ENCODE assay signal across 8 cellular contexts in the genomic region with DNA sequence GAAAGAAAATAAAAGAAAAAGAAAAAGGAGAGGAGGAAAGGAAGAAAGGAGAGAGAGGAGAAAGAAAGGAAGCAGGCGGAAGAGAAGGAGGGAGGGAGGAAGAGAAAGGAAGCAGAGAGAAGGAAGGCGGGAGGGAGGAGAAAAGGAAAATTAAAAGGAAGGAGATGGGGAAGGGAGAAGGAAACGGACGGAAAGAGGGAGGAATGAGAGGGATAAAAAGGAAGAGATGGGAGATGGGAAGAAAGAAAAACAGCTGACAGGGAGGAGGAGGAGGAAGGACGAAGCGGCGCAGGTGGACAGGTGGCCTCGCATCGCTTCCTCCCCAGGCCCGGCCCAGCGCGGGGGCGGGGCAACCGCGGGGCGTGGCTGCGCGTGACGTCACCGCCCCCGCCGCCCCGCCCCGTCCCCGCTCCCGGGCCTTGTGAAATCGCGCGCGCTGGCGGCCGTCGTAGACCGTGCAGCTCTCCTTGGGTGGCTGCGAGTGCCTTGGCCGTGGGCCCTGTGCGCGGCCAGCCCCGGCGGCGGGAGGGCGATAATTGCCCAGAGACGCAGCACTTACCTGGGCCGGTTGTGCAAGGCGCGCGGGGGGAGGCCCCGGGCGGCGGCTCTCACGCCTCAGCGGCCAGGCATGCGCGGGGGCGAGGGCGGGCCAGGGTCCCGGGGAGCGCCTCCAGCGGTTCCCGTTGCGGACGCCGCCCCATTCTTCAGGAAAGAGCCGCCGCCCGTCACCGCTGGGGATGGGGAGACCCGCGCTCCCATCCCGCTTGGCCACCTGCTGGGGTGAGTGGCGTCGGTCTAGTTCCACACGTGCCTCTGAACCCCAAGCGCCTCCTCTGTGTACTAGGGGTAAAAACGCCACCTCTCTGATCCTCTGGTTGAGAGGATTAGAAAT. TPM values are rescaled to one million over a fixed set of nuclear protein-coding genes. Genes with fewer than 3 reads are reported as not detected.
A peak's percentile ranks its signal among the peaks of the same experiment; 100 is the strongest.
DNase-seq lines count a peak whose midpoint lies in the region; ATAC-seq and TF ChIP-seq lines count a peak whose summit lies in the region.

No MANE protein-coding gene starts in this region.

- no peaks in the 10 kb centered on the region for H3K9me3 ChIP-seq in endodermal cell (ENCODE audit: control insufficient read depth, low read length)

- H3K27ac Mint-ChIP-seq in endodermal cell (no peak overlapping the region), mesothelial cell of epicardium (peak overlapping the region; percentile 64)

- no peak overlapping the region for H3K27ac ChIP-seq in endodermal cell (ENCODE audit: low read depth, low read length)

- TF ChIP-seq CTCF in endodermal cell (conservative IDR thresholded peaks at IDR 0.05): peak; percentile 51
- no peak for TF ChIP-seq CTCF in mesothelial cell of epicardium (IDR thresholded peaks at IDR 0.05; ENCODE audit: unreplicated experiment)

- DNase-seq in ACHN (peak; percentile 72), NCI-H748 treated with DMSO at 0.1 percent for 48 hours (lab: John Stamatoyannopoulos, UW) (peak; percentile 65), endodermal cell (peak; percentile 90), mesothelial cell of epicardium (ENCODE audit: low spot score in 2 of 2, unreplicated experiment in 2 of 2) (peak; percentile 68 to 81)
- peak; percentile 36 to 53 for DNase-seq in activated CD8-positive, alpha-beta memory T cell treated with anti-CD3 and anti-CD28 coated beads for 4 hours (ENCODE audit: low read depth in 2 of 2)
- peak; percentile 58 for DNase-seq in stimulated activated CD8-positive, alpha-beta memory T cell treated with anti-CD3 and anti-CD28 coated beads, Interleukin-15, amount 100 ng/mL, for 24 hours (ENCODE audit: low read depth)

- WGBS in endodermal cell (ENCODE audit: insufficient coverage in 1 of 2, insufficient read length in 1 of 2), 2 experiments: 3 to 5% methylated on average over 30 to 75 of the region's 75 CpGs

- peaks cover 47% of the 10 kb centered on the region for H3K27me3 ChIP-seq in endodermal cell (ENCODE audit: control insufficient read depth, insufficient read depth, low read length, poor library complexity, severe bottlenecking)

- H3K36me3 ChIP-seq in endodermal cell (ENCODE audit: control insufficient read depth, insufficient read depth, low read length): no peaks in the 10 kb centered on the region

- peak overlapping the region; percentile 25 for H3K9ac ChIP-seq in endodermal cell (ENCODE audit: extremely low read depth, low read length, poor library complexity, severe bottlenecking)

- ATAC-seq in GM19023 (IDR thresholded peaks at IDR 0.05; ENCODE audit: unreplicated experiment) (peak; percentile 91), HG03175 (IDR thresholded peaks at IDR 0.05; ENCODE audit: unreplicated experiment) (peak; percentile 92)

- H3K4me1 Mint-ChIP-seq in endodermal cell (peaks cover 5% of the 10 kb centered on the region), mesothelial cell of epicardium (peaks cover 5% of the 10 kb centered on the region)

- H3K36me3 Mint-ChIP-seq in endodermal cell (ENCODE audit: low read depth) (no peaks in the 10 kb centered on the region), mesothelial cell of epicardium (no peaks in the 10 kb centered on the region)

- peak overlapping the region; percentile 82 for H3K4me3 ChIP-seq in endodermal cell (ENCODE audit: low read length)

- H3K4me1 ChIP-seq in endodermal cell (ENCODE audit: control insufficient read depth, insufficient read depth, low read length): no peaks in the 10 kb centered on the region

- peak overlapping the region; percentile 59 for H3K4me3 Mint-ChIP-seq in endodermal cell
- H3K4me3 Mint-ChIP-seq in mesothelial cell of epicardium: peak overlapping the region; percentile 73

- in situ Hi-C loops in ACHN (cut with HindIII; ENCODE audit: low pct_ligation_motif_present, low pct_unique_long_range_greater_than_20kb, low sequenced_read_pairs): no loop called here

- H3K9me3 Mint-ChIP-seq in endodermal cell (no peaks in the 10 kb centered on the region), mesothelial cell of epicardium (no peaks in the 10 kb centered on the region)

- H3K27me3 Mint-ChIP-seq in endodermal cell (ENCODE audit: insufficient read depth): peaks cover 74% of the 10 kb centered on the region
- H3K27me3 Mint-ChIP-seq in mesothelial cell of epicardium (ENCODE audit: low read depth): peaks cover 59% of the 10 kb centered on the region

RNA-seq across cellular contexts. Expression of a gene that starts 49.6 kb away (rescaled TPM):
- total RNA-seq in endodermal cell (not detected), mesothelial cell of epicardium (not detected in 3 replicates)
- polyA plus RNA-seq in endodermal cell (2013, experiment 1 of 2): not detected
- 0.21 TPM for polyA plus RNA-seq in endodermal cell (2013, experiment 2 of 2)
